ENCODE assay signal across 9 cellular contexts in the genomic region with DNA sequence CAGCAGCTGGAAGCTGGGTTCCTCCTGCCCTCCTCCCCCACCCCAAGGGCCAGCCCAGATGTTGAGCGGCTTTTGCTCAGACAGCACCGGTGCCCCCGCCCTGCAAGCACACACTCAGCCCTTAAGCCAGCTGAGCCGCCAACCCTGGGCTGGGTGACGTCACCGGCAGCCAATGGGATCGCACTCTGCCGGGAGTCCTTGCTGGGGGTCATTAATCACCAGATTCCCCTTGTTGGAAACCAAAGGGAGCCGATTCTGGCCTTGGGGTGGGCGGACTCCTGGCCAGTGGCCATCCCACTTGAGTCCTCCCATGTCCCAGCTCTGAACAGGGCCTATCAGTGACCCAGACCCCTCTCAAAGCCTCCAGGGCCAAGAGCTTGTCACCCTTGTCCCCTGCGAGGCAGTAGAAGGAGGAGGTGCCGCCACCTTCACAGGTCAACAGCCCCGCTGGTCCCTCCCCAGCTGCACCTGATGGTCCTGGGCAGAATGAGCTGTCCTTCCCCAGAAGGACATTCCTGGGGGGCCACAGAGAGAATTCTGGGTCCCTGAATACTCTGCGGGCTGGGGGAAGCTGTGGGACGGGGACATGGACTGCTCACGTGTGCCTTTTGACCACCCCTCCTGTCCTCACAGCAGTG. TPM values are rescaled to one million over a fixed set of nuclear protein-coding genes. Genes with fewer than 3 reads are reported as not detected.
DNase-seq lines count a peak whose midpoint lies in the region; ATAC-seq and TF ChIP-seq lines count a peak whose summit lies in the region.
"Had no signal": no experiment of that assay in that cellular context is flagged by ENCODE, and none has a peak within 500 bp of the region (broad histone marks: within the 10 kb centered on the region; RNA-seq: fewer than 3 reads in every experiment).

No MANE protein-coding gene starts in this region.

- DNase-seq in A172 (ENCODE audit: low spot score) (peak; percentile 90), HT1080 (ENCODE audit: low read depth) (peak; percentile 59), astrocyte of the spinal cord (ENCODE audit: low read depth, low spot score) (peak; percentile 89), islet precursor cell (peak; percentile 93), type B pancreatic cell (ENCODE audit: extremely low spot score, unreplicated experiment) (peak; percentile 88), GM20000 (ENCODE audit: low spot score) (no peak)
- no peak for DNase-seq in activated T-cell treated with anti-CD3 and anti-CD28 coated beads, Interleukin-2, amount 50 U/mL, for 48 hours

- TF ChIP-seq CTCF in astrocyte of the spinal cord (IDR thresholded peaks at IDR 0.05; ENCODE audit: low read depth, low read length): no peak
- TF ChIP-seq CTCF in type B pancreatic cell (conservative IDR thresholded peaks at IDR 0.05): no peak
- TF ChIP-seq CTCF in GM20000 (IDR thresholded peaks at IDR 0.05; ENCODE audit: extremely low read depth, missing control alignments): no peak

- H3K27ac Mint-ChIP-seq in type B pancreatic cell: no peak overlapping the region
- H3K27ac Mint-ChIP-seq: T-cell had no signal

- in situ Hi-C loops in astrocyte of the spinal cord (cut with HindIII; ENCODE audit: low sequenced_read_pairs): no loop called here

- no peak for ATAC-seq in HG03025 (IDR thresholded peaks at IDR 0.05; ENCODE audit: low FRiP score, unreplicated experiment)
- ATAC-seq: T-cell had no signal

- H3K4me3 ChIP-seq in astrocyte of the spinal cord (ENCODE audit: low read depth, low read length): no peak overlapping the region

- peaks cover 5% of the 10 kb centered on the region for H3K4me1 Mint-ChIP-seq in type B pancreatic cell (ENCODE audit: unreplicated experiment)

- H3K9me3 Mint-ChIP-seq in type B pancreatic cell: no peaks in the 10 kb centered on the region
- H3K9me3 Mint-ChIP-seq: T-cell had no signal

- no peak overlapping the region for H3K4me3 Mint-ChIP-seq in type B pancreatic cell
- H3K4me3 Mint-ChIP-seq: T-cell had no signal

- H3K27me3 Mint-ChIP-seq in type B pancreatic cell: peaks cover 8% of the 10 kb centered on the region

- H3K36me3 Mint-ChIP-seq in type B pancreatic cell: no peaks in the 10 kb centered on the region

RNA-seq across cellular contexts. Expression of gene DUSP8, which starts 7.4 kb away (rescaled TPM):
- 2.9 and 5.1 TPM in 2 replicates for total RNA-seq in A172 (2014; rRNA removed; shearing (Covaris generic))
- 0.07 and 0.40 TPM in 2 replicates for total RNA-seq in HT1080 (2014; rRNA removed; shearing (Covaris generic))
- 2.4 and 3.1 TPM in 2 replicates for polyA plus RNA-seq in HT1080 (2015; cell fraction: cytosol; rRNA removed)
- polyA plus RNA-seq in HT1080 (2015; cell fraction: nucleus; rRNA removed): 3.3 and 3.4 TPM in 2 replicates
- 8.4 and 16.1 TPM in 2 replicates for total RNA-seq in type B pancreatic cell (ENCODE audit: low replicate concordance)

RNA-seq across cellular contexts. Expression of gene KRTAP5-1, which starts 20.4 kb away (rescaled TPM):
- not detected in 2 replicates for total RNA-seq in A172 (2014; rRNA removed; shearing (Covaris generic))
- not detected in 2 replicates for total RNA-seq in HT1080 (2014; rRNA removed; shearing (Covaris generic))
- polyA plus RNA-seq in HT1080 (2015; cell fraction: cytosol; rRNA removed): not detected in 2 replicates
- polyA plus RNA-seq in HT1080 (2015; cell fraction: nucleus; rRNA removed): not detected in 2 replicates
- not detected in 2 replicates for total RNA-seq in type B pancreatic cell (ENCODE audit: low replicate concordance)
- total RNA-seq: T-cell had no signal

RNA-seq across cellular contexts. Expression of gene KRTAP5-2, which starts 33.4 kb away (rescaled TPM):
- not detected in 2 replicates for total RNA-seq in A172 (2014; rRNA removed; shearing (Covaris generic))
- not detected in 2 replicates for total RNA-seq in HT1080 (2014; rRNA removed; shearing (Covaris generic))
- polyA plus RNA-seq in HT1080 (2015; cell fraction: cytosol; rRNA removed): not detected in 2 replicates
- polyA plus RNA-seq in HT1080 (2015; cell fraction: nucleus; rRNA removed): not detected in 2 replicates
- not detected in 2 replicates for total RNA-seq in type B pancreatic cell (ENCODE audit: low replicate concordance)
- total RNA-seq: T-cell had no signal

RNA-seq across cellular contexts. Expression of gene KRTAP5-3, which starts 43.6 kb away (rescaled TPM):
- not detected in 2 replicates for total RNA-seq in A172 (2014; rRNA removed; shearing (Covaris generic))
- total RNA-seq in HT1080 (2014; rRNA removed; shearing (Covaris generic)): not detected in 2 replicates
- polyA plus RNA-seq in HT1080 (2015; cell fraction: cytosol; rRNA removed): not detected in 2 replicates
- polyA plus RNA-seq in HT1080 (2015; cell fraction: nucleus; rRNA removed): not detected in 2 replicates
- not detected in 2 replicates for total RNA-seq in type B pancreatic cell (ENCODE audit: low replicate concordance)
- total RNA-seq: T-cell had no signal

RNA-seq across cellular contexts. Expression of gene KRTAP5-4, which starts 57.3 kb away (rescaled TPM):
- not detected in 2 replicates for total RNA-seq in A172 (2014; rRNA removed; shearing (Covaris generic))
- total RNA-seq in HT1080 (2014; rRNA removed; shearing (Covaris generic)): not detected in 2 replicates
- polyA plus RNA-seq in HT1080 (2015; cell fraction: cytosol; rRNA removed): not detected in 2 replicates
- not detected in 2 replicates for polyA plus RNA-seq in HT1080 (2015; cell fraction: nucleus; rRNA removed)
- total RNA-seq in type B pancreatic cell (ENCODE audit: low replicate concordance): not detected in 2 replicates
- total RNA-seq: T-cell had no signal

Comparison
In these comparisons a context has a peak if more than half of its experiments do, and no peak if none do; other contexts are left out.
1. DNase-seq: peak in A172 (single experiment), HT1080 (single experiment), astrocyte of the spinal cord (single experiment), islet precursor cell (single experiment) and type B pancreatic cell (single experiment); none in GM20000 (single experiment) and activated T-cell treated with anti-CD3 and anti-CD28 coated beads, Interleukin-2, amount 50 U/mL, for 48 hours (0 of 2).